In genomic region chr4:148951346-148951745, GRCh38 we compare ENCODE assay signal across 22 cellular contexts.
"Had no signal": no experiment of that assay in that cellular context is flagged by ENCODE, and none has a peak within 500 bp of the region (broad histone marks: within the 10 kb centered on the region; RNA-seq: fewer than 3 reads in every experiment).

No MANE protein-coding gene starts in this region.

- H3K27me3 ChIP-seq: body of pancreas, colonic mucosa, gastrocnemius medialis, neutrophil, thyroid gland had no signal

- H3K4me1 Mint-ChIP-seq: activated B cell treated with CpG ODN at 0.5 μM for 24 hours; activated naive CD8-positive, alpha-beta T cell treated with anti-CD3 and anti-CD28 coated beads, Interleukin-2, amount 10 ng/mL, durations not matched to agents 7 days and 5 days; activated T-helper 17 cell treated with anti-CD3 and anti-CD28 coated beads, Interleukin-2, amount 50 U/mL, for 72 hours; central memory CD8-positive, alpha-beta T cell; natural killer cell had no signal

- DNase-seq: activated B cell treated with CpG ODN at 0.5 μM for 24 hours; activated CD4-positive, alpha-beta memory T cell treated with anti-CD3 and anti-CD28 coated beads for 36 hours; activated CD4-positive, alpha-beta T cell treated with anti-CD3 and anti-CD28 coated beads for 4 hours; activated naive CD4-positive, alpha-beta T cell treated with Interleukin-2 at 50 U/mL for 16 hours; activated naive CD8-positive, alpha-beta T cell treated with anti-CD3 and anti-CD28 coated beads, Interleukin-2, amount 10 ng/mL, durations not matched to agents 7 days and 5 days; amygdala; body of pancreas; colonic mucosa; erythroblast; gastrocnemius medialis; head of caudate nucleus; left ventricle myocardium superior; mesenchymal stem cell; natural killer cell; posterior cingulate gyrus; retina; stimulated activated naive CD4-positive, alpha-beta T cell treated with Interleukin-2 at 50 U/mL for 16 hours; thyroid gland had no signal

- H3K4me3 Mint-ChIP-seq: activated B cell treated with CpG ODN at 0.5 μM for 24 hours; activated CD4-positive, alpha-beta memory T cell treated with anti-CD3 and anti-CD28 coated beads for 36 hours; activated naive CD8-positive, alpha-beta T cell treated with anti-CD3 and anti-CD28 coated beads, Interleukin-2, amount 10 ng/mL, durations not matched to agents 7 days and 5 days; activated T-helper 17 cell treated with anti-CD3 and anti-CD28 coated beads, Interleukin-2, amount 50 U/mL, for 72 hours; central memory CD8-positive, alpha-beta T cell; natural killer cell; T-helper 2 cell treated with Interferon-gamma antibody and Interleukin-4, amounts not matched to agents 5 μg/mL and 100 μg/mL, for 36 hours had no signal

- H3K4me3 ChIP-seq: body of pancreas, colonic mucosa, gastrocnemius medialis, thyroid gland had no signal

- H3K9me3 ChIP-seq: body of pancreas, colonic mucosa, gastrocnemius medialis, neutrophil, thyroid gland had no signal

- H3K27me3 Mint-ChIP-seq: activated B cell treated with CpG ODN at 0.5 μM for 24 hours; activated CD4-positive, alpha-beta memory T cell treated with anti-CD3 and anti-CD28 coated beads for 36 hours; activated T-helper 17 cell treated with anti-CD3 and anti-CD28 coated beads, Interleukin-2, amount 50 U/mL, for 72 hours; central memory CD8-positive, alpha-beta T cell had no signal

- H3K36me3 Mint-ChIP-seq: activated CD4-positive, alpha-beta memory T cell treated with anti-CD3 and anti-CD28 coated beads for 36 hours; activated naive CD8-positive, alpha-beta T cell treated with anti-CD3 and anti-CD28 coated beads, Interleukin-2, amount 10 ng/mL, durations not matched to agents 7 days and 5 days; natural killer cell had no signal

- H3K27ac Mint-ChIP-seq: activated B cell treated with CpG ODN at 0.5 μM for 24 hours; activated CD4-positive, alpha-beta memory T cell treated with anti-CD3 and anti-CD28 coated beads for 36 hours; activated naive CD8-positive, alpha-beta T cell treated with anti-CD3 and anti-CD28 coated beads, Interleukin-2, amount 10 ng/mL, durations not matched to agents 7 days and 5 days; activated T-helper 17 cell treated with anti-CD3 and anti-CD28 coated beads, Interleukin-2, amount 50 U/mL, for 72 hours; natural killer cell; T-helper 2 cell treated with Interferon-gamma antibody and Interleukin-4, amounts not matched to agents 5 μg/mL and 100 μg/mL, for 36 hours had no signal

- H3K27ac ChIP-seq: body of pancreas, colonic mucosa, gastrocnemius medialis, neutrophil, thyroid gland had no signal

- H3K36me3 ChIP-seq: colonic mucosa, gastrocnemius medialis, neutrophil, thyroid gland had no signal

- H3K4me1 ChIP-seq: body of pancreas, colonic mucosa, gastrocnemius medialis, thyroid gland had no signal

- H3K9me3 Mint-ChIP-seq: activated CD4-positive, alpha-beta memory T cell treated with anti-CD3 and anti-CD28 coated beads for 36 hours; activated naive CD8-positive, alpha-beta T cell treated with anti-CD3 and anti-CD28 coated beads, Interleukin-2, amount 10 ng/mL, durations not matched to agents 7 days and 5 days; activated T-helper 17 cell treated with anti-CD3 and anti-CD28 coated beads, Interleukin-2, amount 50 U/mL, for 72 hours; T-helper 2 cell treated with Interferon-gamma antibody and Interleukin-4, amounts not matched to agents 5 μg/mL and 100 μg/mL, for 36 hours had no signal
